15 cellular contexts compared by ENCODE assay signal in genomic region chr14:37168721-37169120, GRCh38. TPM values are rescaled to one million over a fixed set of nuclear protein-coding genes. Genes with fewer than 3 reads are reported as not detected.
"Had no signal": no experiment of that assay in that cellular context is flagged by ENCODE, and none has a peak within 500 bp of the region (broad histone marks: within the 10 kb centered on the region; RNA-seq: fewer than 3 reads in every experiment).

No MANE protein-coding gene starts in this region.

- H3K27me3 ChIP-seq: gastroesophageal sphincter, tibial nerve had no signal

- H3K36me3 ChIP-seq: gastroesophageal sphincter, tibial nerve had no signal

- ATAC-seq: effector memory CD8-positive, alpha-beta T cell; gastroesophageal sphincter; right cardiac atrium; stimulated activated effector memory CD8-positive, alpha-beta T cell treated with anti-CD3 and anti-CD28 coated beads, Interleukin-12 subunit alpha, Interleukin-12 subunit beta, amount 100 ng/mL, for 72 hours had no signal

- H3K27ac ChIP-seq: epithelial cell of prostate, gastroesophageal sphincter, tibial nerve had no signal

- DNase-seq: activated CD4-positive, alpha-beta T cell treated with anti-CD3 and anti-CD28 coated beads, Interleukin-2, amount 50 U/mL, for 1 hour; activated CD4-positive, CD25-positive, alpha-beta regulatory T cell; activated T-cell treated with anti-CD3 and anti-CD28 coated beads, Interleukin-2, amount 50 U/mL, for 1 hour; amygdala; effector memory CD8-positive, alpha-beta T cell; kidney glomerular epithelial cell; midbrain; naive B cell; right cardiac atrium; T1000 had no signal

- H3K4me3 ChIP-seq: gastroesophageal sphincter, tibial nerve had no signal

- H3K9me3 ChIP-seq: gastroesophageal sphincter, tibial nerve had no signal

RNA-seq across cellular contexts. Expression of gene SLC25A21, which starts 3.7 kb away (rescaled TPM):
- total RNA-seq: activated CD8-positive, alpha-beta memory T cell treated with anti-CD3 and anti-CD28 coated beads for 36 hours had no signal

RNA-seq across cellular contexts. Expression of gene MIPOL1, which starts 29.0 kb away (rescaled TPM):
- total RNA-seq: activated CD8-positive, alpha-beta memory T cell treated with anti-CD3 and anti-CD28 coated beads for 36 hours had no signal
